In genomic region chr12:2451025-2451424, GRCh38 we compare ENCODE assay signal across 19 cellular contexts.
DNase-seq lines count a peak whose midpoint lies in the region; ATAC-seq and TF ChIP-seq lines count a peak whose summit lies in the region.
"Had no signal": no experiment of that assay in that cellular context is flagged by ENCODE, and none has a peak within 500 bp of the region (broad histone marks: within the 10 kb centered on the region; RNA-seq: fewer than 3 reads in every experiment).

No MANE protein-coding gene starts in this region.

- no peaks in the 10 kb centered on the region for H3K36me3 ChIP-seq in breast epithelium
- peaks cover 0 to 11% (median 2%) of the 10 kb centered on the region in 4 donors for H3K36me3 ChIP-seq in stomach

- H3K9me3 ChIP-seq in breast epithelium: no peaks in the 10 kb centered on the region
- no peaks in the 10 kb centered on the region for H3K9me3 ChIP-seq in stomach
- H3K9me3 ChIP-seq: Caco-2 had no signal

- H3K27me3 ChIP-seq in breast epithelium: no peaks in the 10 kb centered on the region
- H3K27me3 ChIP-seq in stomach: no peaks in the 10 kb centered on the region

- intact Hi-C loops in breast epithelium (cut with DNase I; ENCODE audit: low total_unique reads) (no loop called here), stomach (cut with DNase I; ENCODE audit: low total_unique reads) (no loop called here)

- ATAC-seq in GM21423 (IDR thresholded peaks at IDR 0.05; ENCODE audit: unreplicated experiment) (no peak), HG03095 (IDR thresholded peaks at IDR 0.05; ENCODE audit: unreplicated experiment) (no peak)
- ATAC-seq: K562, Panc1 had no signal

- no peak for TF ChIP-seq EP300 in stomach (IDR thresholded peaks at IDR 0.05)

- WGBS in stomach, 5 donors: 60 to 77% (median 71%) methylated on average over 4 of the region's 4 CpGs

- H3K4me1 ChIP-seq in breast epithelium: no peaks in the 10 kb centered on the region
- no peaks in the 10 kb centered on the region for H3K4me1 ChIP-seq in stomach
- H3K4me1 ChIP-seq: Caco-2 had no signal

- TF ChIP-seq POLR2A in breast epithelium (IDR thresholded peaks at IDR 0.05) (no peak), stomach (IDR thresholded peaks at IDR 0.05) (no peak)

- peak; percentile 58 for DNase-seq in EH (ENCODE audit: low read depth)
- peak; percentile 50 for DNase-seq in RPMI7951 (ENCODE audit: low read depth)
- DNase-seq in fibroblast of mammary gland (ENCODE audit: low read depth): peak; percentile 72
- DNase-seq in breast epithelium (ENCODE audit: low spot score in 2 of 2): no peak
- DNase-seq in stomach: no peak
- DNase-seq: Caco-2, DMS53, NCI-H1048, NCI-H146, NCI-H2081 treated with DMSO at 0.1 percent for 48 hours, NCI-H2227 treated with DMSO at 0.1 percent for 48 hours, NCI-H526, SHP77 had no signal

- TF ChIP-seq CTCF in fibroblast of mammary gland (conservative IDR thresholded peaks at IDR 0.05; ENCODE audit: control insufficient read depth, insufficient read depth, low read depth, low read length): no peak
- no peak for TF ChIP-seq CTCF in breast epithelium (IDR thresholded peaks at IDR 0.05)
- TF ChIP-seq CTCF in stomach (IDR thresholded peaks at IDR 0.05): no peak

- H3K4me3 ChIP-seq in fibroblast of mammary gland (ENCODE audit: control insufficient read depth, low read depth, low read length): no peak overlapping the region
- H3K4me3 ChIP-seq in breast epithelium: no peak overlapping the region
- no peak overlapping the region for H3K4me3 ChIP-seq in stomach
- H3K4me3 ChIP-seq: GM23338, K562 had no signal

- H3K27ac ChIP-seq in breast epithelium (no peak overlapping the region), stomach (no peak overlapping the region)
- H3K27ac ChIP-seq: C4-2B had no signal

Comparison
In these comparisons a context has a peak if more than half of its experiments do, and no peak if none do; other contexts are left out.
1. DNase-seq: peak in EH (single experiment), RPMI7951 (single experiment) and fibroblast of mammary gland (single experiment); none in breast epithelium (0 of 2) and stomach (single experiment).